ENCODE assay signal across 1 cellular context in the genomic region with DNA sequence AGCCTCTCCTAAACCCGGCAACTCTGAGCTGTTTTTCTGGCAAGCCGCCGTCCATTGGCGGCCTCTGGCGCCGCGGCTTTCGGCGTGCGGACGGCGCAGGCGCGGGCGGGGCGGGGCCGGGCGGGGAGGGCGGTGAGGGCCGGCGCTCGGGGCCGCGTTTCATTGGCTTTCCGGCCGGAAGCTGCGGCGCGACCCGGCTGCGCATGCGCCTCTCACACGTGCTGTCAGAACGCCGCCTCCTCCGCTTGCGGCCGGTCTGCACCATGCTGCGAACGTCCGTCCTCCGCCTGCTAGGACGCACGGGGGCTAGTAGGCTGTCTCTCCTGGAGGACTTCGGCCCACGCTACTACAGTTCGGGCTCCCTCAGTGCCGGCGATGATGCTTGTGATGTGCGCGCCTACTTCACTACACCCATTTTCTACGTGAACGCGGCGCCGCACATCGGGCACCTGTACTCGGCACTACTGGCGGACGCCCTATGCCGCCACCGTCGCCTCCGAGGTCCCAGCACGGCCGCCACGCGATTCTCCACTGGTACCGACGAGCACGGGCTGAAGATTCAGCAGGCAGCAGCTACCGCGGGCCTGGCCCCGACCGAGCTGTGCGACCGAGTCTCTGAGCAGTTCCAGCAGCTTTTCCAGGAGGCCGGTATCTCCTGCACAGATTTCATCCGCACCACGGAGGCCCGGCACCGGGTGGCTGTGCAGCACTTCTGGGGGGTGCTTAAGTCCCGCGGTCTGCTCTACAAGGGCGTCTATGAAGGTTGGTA.
TF ChIP-seq lines count a peak whose summit lies in the region.

Gene MARS2 (plus strand): TSS at position 227 of the 769 bp plus-strand sequence. CDS start 37 bp downstream, at position 264.

TF ChIP-seq in HepG2, 621 proteins besides CTCF, POLR2A, EP300 and RAD21 (continued from another document and continues in another):
- TF ChIP-seq, protein P1, sequence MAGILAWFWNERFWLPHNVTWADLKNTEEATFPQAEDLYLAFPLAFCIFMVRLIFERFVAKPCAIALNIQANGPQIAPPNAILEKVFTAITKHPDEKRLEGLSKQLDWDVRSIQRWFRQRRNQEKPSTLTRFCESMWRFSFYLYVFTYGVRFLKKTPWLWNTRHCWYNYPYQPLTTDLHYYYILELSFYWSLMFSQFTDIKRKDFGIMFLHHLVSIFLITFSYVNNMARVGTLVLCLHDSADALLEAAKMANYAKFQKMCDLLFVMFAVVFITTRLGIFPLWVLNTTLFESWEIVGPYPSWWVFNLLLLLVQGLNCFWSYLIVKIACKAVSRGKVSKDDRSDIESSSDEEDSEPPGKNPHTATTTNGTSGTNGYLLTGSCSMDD (CRISPR knock-in tag; IDR thresholded peaks at IDR 0.05): no peak
- TF ChIP-seq SOX13 (IDR thresholded peaks at IDR 0.05) (no peak; the same call in 1 of the 2 replicates), SOX13 (CRISPR knock-in tag; conservative IDR thresholded peaks at IDR 0.05 in 1 of 2, IDR thresholded peaks at IDR 0.05 in 1 of 2) (peak in 1 of 2 experiments; percentile 45; a peak in 1 of 4 replicates), MEIS2 (CRISPR knock-in tag; IDR thresholded peaks at IDR 0.05) (no peak), ZNF225 (CRISPR knock-in tag; IDR thresholded peaks at IDR 0.05) (peak; percentile 88; the same call in 1 of the 2 replicates), ZNF414 (CRISPR knock-in tag; IDR thresholded peaks at IDR 0.05) (0 out of 2 replicates have a peak, but pooled peaks have one; percentile 1), ZNF703 (CRISPR knock-in tag; IDR thresholded peaks at IDR 0.05; ENCODE audit: borderline replicate concordance) (peak; percentile 81; the same call in 1 of the 2 replicates), ZNF501 (CRISPR knock-in tag; IDR thresholded peaks at IDR 0.05) (peak; percentile 93), SETDB1 (CRISPR knock-in tag; IDR thresholded peaks at IDR 0.05; ENCODE audit: borderline replicate concordance) (no peak), ZNF20 (CRISPR knock-in tag; IDR thresholded peaks at IDR 0.05) (no peak), ZFP1 (CRISPR knock-in tag; IDR thresholded peaks at IDR 0.05) (no peak; the same call in 1 of the 2 replicates), ATF2 (CRISPR knock-in tag; IDR thresholded peaks at IDR 0.05) (peak; percentile 14; the same call in 1 of the 2 replicates), MBNL3 (CRISPR knock-in tag; conservative IDR thresholded peaks at IDR 0.05) (no peak), TCF7L2 (IDR thresholded peaks at IDR 0.05; ENCODE audit: low read depth, low read length) (no peak), ZFP90 (CRISPR knock-in tag; IDR thresholded peaks at IDR 0.05; ENCODE audit: borderline replicate concordance) (no peak), GTF3A (CRISPR knock-in tag; conservative IDR thresholded peaks at IDR 0.05) (0 out of 2 replicates have a peak, but pooled peaks have one; percentile 86), AHDC1 (CRISPR knock-in tag; IDR thresholded peaks at IDR 0.05; ENCODE audit: borderline replicate concordance) (peak; percentile 20; the same call in 1 of the 2 replicates), SP140L (CRISPR knock-in tag; IDR thresholded peaks at IDR 0.05; ENCODE audit: borderline replicate concordance) (0 out of 2 replicates have a peak, but pooled peaks have one; percentile 11), ETV5 (CRISPR knock-in tag; IDR thresholded peaks at IDR 0.05; ENCODE audit: borderline replicate concordance) (no peak; the same call in none of the 2 replicates), ZFYVE20 (CRISPR knock-in tag; IDR thresholded peaks at IDR 0.05; ENCODE audit: borderline replicate concordance, low read depth) (0 out of 2 replicates have a peak, but pooled peaks have one; percentile 41), REL (CRISPR knock-in tag; conservative IDR thresholded peaks at IDR 0.05) (0 out of 2 replicates have a peak, but pooled peaks have one; percentile 15), ATF7-NPFF (CRISPR knock-in tag; IDR thresholded peaks at IDR 0.05; ENCODE audit: low read depth) (peak; percentile 90), ZNF451 (CRISPR knock-in tag; IDR thresholded peaks at IDR 0.05) (peak; percentile 96), MED8 (CRISPR knock-in tag; IDR thresholded peaks at IDR 0.05; ENCODE audit: insufficient replicate concordance) (no peak), MLXIP (CRISPR knock-in tag; IDR thresholded peaks at IDR 0.05; ENCODE audit: borderline replicate concordance) (no peak), ZSCAN12 (CRISPR knock-in tag; IDR thresholded peaks at IDR 0.05) (no peak), GLI4 (CRISPR knock-in tag; IDR thresholded peaks at IDR 0.05; ENCODE audit: borderline replicate concordance) (no peak; the same call in 1 of the 2 replicates), FLYWCH1 (CRISPR knock-in tag; IDR thresholded peaks at IDR 0.05) (0 out of 2 replicates have a peak, but pooled peaks have one; percentile 85)
- TF ChIP-seq, protein P2, sequence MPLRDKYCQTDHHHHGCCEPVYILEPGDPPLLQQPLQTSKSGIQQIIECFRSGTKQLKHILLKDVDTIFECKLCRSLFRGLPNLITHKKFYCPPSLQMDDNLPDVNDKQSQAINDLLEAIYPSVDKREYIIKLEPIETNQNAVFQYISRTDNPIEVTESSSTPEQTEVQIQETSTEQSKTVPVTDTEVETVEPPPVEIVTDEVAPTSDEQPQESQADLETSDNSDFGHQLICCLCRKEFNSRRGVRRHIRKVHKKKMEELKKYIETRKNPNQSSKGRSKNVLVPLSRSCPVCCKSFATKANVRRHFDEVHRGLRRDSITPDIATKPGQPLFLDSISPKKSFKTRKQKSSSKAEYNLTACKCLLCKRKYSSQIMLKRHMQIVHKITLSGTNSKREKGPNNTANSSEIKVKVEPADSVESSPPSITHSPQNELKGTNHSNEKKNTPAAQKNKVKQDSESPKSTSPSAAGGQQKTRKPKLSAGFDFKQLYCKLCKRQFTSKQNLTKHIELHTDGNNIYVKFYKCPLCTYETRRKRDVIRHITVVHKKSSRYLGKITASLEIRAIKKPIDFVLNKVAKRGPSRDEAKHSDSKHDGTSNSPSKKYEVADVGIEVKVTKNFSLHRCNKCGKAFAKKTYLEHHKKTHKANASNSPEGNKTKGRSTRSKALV (CRISPR knock-in tag; IDR thresholded peaks at IDR 0.05): peak; percentile 27; the same call in 1 of the 2 replicates
- TF ChIP-seq, protein P3, sequence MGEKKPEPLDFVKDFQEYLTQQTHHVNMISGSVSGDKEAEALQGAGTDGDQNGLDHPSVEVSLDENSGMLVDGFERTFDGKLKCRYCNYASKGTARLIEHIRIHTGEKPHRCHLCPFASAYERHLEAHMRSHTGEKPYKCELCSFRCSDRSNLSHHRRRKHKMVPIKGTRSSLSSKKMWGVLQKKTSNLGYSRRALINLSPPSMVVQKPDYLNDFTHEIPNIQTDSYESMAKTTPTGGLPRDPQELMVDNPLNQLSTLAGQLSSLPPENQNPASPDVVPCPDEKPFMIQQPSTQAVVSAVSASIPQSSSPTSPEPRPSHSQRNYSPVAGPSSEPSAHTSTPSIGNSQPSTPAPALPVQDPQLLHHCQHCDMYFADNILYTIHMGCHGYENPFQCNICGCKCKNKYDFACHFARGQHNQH (CRISPR knock-in tag; IDR thresholded peaks at IDR 0.05): peak; percentile 84; the same call in 1 of the 2 replicates
- TF ChIP-seq, protein P4, sequence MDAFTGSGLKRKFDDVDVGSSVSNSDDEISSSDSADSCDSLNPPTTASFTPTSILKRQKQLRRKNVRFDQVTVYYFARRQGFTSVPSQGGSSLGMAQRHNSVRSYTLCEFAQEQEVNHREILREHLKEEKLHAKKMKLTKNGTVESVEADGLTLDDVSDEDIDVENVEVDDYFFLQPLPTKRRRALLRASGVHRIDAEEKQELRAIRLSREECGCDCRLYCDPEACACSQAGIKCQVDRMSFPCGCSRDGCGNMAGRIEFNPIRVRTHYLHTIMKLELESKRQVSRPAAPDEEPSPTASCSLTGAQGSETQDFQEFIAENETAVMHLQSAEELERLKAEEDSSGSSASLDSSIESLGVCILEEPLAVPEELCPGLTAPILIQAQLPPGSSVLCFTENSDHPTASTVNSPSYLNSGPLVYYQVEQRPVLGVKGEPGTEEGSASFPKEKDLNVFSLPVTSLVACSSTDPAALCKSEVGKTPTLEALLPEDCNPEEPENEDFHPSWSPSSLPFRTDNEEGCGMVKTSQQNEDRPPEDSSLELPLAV (CRISPR knock-in tag; conservative IDR thresholded peaks at IDR 0.05; ENCODE audit: low read depth): no peak
- TF ChIP-seq, protein P5, sequence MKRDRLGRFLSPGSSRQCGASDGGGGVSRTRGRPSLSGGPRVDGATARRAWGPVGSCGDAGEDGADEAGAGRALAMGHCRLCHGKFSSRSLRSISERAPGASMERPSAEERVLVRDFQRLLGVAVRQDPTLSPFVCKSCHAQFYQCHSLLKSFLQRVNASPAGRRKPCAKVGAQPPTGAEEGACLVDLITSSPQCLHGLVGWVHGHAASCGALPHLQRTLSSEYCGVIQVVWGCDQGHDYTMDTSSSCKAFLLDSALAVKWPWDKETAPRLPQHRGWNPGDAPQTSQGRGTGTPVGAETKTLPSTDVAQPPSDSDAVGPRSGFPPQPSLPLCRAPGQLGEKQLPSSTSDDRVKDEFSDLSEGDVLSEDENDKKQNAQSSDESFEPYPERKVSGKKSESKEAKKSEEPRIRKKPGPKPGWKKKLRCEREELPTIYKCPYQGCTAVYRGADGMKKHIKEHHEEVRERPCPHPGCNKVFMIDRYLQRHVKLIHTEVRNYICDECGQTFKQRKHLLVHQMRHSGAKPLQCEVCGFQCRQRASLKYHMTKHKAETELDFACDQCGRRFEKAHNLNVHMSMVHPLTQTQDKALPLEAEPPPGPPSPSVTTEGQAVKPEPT (CRISPR knock-in tag; IDR thresholded peaks at IDR 0.05; ENCODE audit: low read depth): peak; percentile 83
